ENCODE assay signal across 1 cellular context in genomic region chrX:37434362-37434761, GRCh38.
TF ChIP-seq lines count a peak whose summit lies in the region.

No MANE protein-coding gene starts in this region.

TF ChIP-seq in HepG2, 621 proteins besides CTCF, POLR2A, EP300 and RAD21 (continued from another document):
- TF ChIP-seq ZBTB4 (CRISPR knock-in tag; IDR thresholded peaks at IDR 0.05; ENCODE audit: borderline replicate concordance) (no peak), ZGPAT (CRISPR knock-in tag; IDR thresholded peaks at IDR 0.05) (no peak), ZBTB34 (CRISPR knock-in tag; IDR thresholded peaks at IDR 0.05) (no peak), NCOA5 (CRISPR knock-in tag; IDR thresholded peaks at IDR 0.05) (no peak), SKI (IDR thresholded peaks at IDR 0.05; ENCODE audit: partially characterized antibody) (no peak), CBX5 (CRISPR knock-in tag; IDR thresholded peaks at IDR 0.05; ENCODE audit: borderline replicate concordance) (no peak), FOXM1 (CRISPR knock-in tag; IDR thresholded peaks at IDR 0.05) (no peak), BRD4 (CRISPR knock-in tag; IDR thresholded peaks at IDR 0.05) (no peak), HNRNPH1 (optimal IDR thresholded peaks at IDR 0.05; ENCODE audit: low read depth, low read length) (no peak), KLF15 (CRISPR knock-in tag; IDR thresholded peaks at IDR 0.05; ENCODE audit: borderline replicate concordance) (no peak), MAFK (conservative IDR thresholded peaks at IDR 0.05 in 1 of 2, IDR thresholded peaks at IDR 0.05 in 1 of 2; ENCODE audit: low read length in 2 of 2) (no peak), ZNF143 (CRISPR knock-in tag; IDR thresholded peaks at IDR 0.05) (no peak), NFYC (CRISPR knock-in tag; IDR thresholded peaks at IDR 0.05) (no peak)
TF ChIP-seq in HepG2: peak in this region for 0.
